1 cellular context compared by ENCODE assay signal in genomic region chr10:95266674-95267095, GRCh38.
TF ChIP-seq lines count a peak whose summit lies in the region.

No MANE protein-coding gene starts in this region.

TF ChIP-seq in GM23338, 12 proteins besides CTCF, POLR2A, EP300 and RAD21:
- TF ChIP-seq ZNF462 (CRISPR knock-in tag; IDR thresholded peaks at IDR 0.05): no peak
- no peak for TF ChIP-seq EZH2 (IDR thresholded peaks at IDR 0.05; ENCODE audit: low read depth, unreplicated experiment)
- no peak for TF ChIP-seq ZNF331 (CRISPR knock-in tag; IDR thresholded peaks at IDR 0.05; ENCODE audit: low read depth)
- no peak for TF ChIP-seq ETS1 (IDR thresholded peaks at IDR 0.05)
- no peak for TF ChIP-seq STAT1 (IDR thresholded peaks at IDR 0.05; ENCODE audit: unreplicated experiment)
- TF ChIP-seq EZH2phosphoT487 (IDR thresholded peaks at IDR 0.05; ENCODE audit: unreplicated experiment): no peak
